Comparison of ENCODE assay signal across 23 cellular contexts in genomic region chr10:129719889-129720590, GRCh38.
DNase-seq lines count a peak whose midpoint lies in the region; ATAC-seq and TF ChIP-seq lines count a peak whose summit lies in the region.
"Had no signal": no experiment of that assay in that cellular context is flagged by ENCODE, and none has a peak within 500 bp of the region (broad histone marks: within the 10 kb centered on the region; RNA-seq: fewer than 3 reads in every experiment).

No MANE protein-coding gene starts in this region.

- H3K9me3 ChIP-seq in DND-41 (ENCODE audit: insufficient read depth, low read length, severe bottlenecking), result peaks cover 9% of the 10 kb centered on the region
- no peaks in the 10 kb centered on the region for H3K9me3 ChIP-seq in sigmoid colon
- H3K9me3 ChIP-seq: HAP-1 had no signal

- H3K4me2 ChIP-seq in DND-41 (ENCODE audit: insufficient read depth, low read length), result no peak overlapping the region
- H3K4me2 ChIP-seq: BLaER1, GM23338 had no signal

- no peak overlapping the region for H2AFZ ChIP-seq in DND-41 (ENCODE audit: low read depth, low read length)
- H2AFZ ChIP-seq: GM23338 had no signal

- intact Hi-C loops in sigmoid colon (cut with DNase I), result no loop called here

- TF ChIP-seq CTCF in DND-41 (IDR thresholded peaks at IDR 0.05; ENCODE audit: borderline replicate concordance, extremely low read depth, low read length, poor library complexity, severe bottlenecking), result no peak
- no peak for TF ChIP-seq CTCF in sigmoid colon (IDR thresholded peaks at IDR 0.05)
- TF ChIP-seq CTCF in GM10266 (IDR thresholded peaks at IDR 0.05; ENCODE audit: control insufficient read depth, insufficient read depth, low read depth, missing control alignments), result no peak

- TF ChIP-seq EP300 in sigmoid colon (IDR thresholded peaks at IDR 0.05), result no peak

- DNase-seq in DND-41 (no peak), islet precursor cell (peak; percentile 32), sigmoid colon (peak; percentile 51), RPMI8226 (no peak), GM10266 (ENCODE audit: extremely low spot score) (no peak)
- DNase-seq in Jurkat, Clone E6-1 (ENCODE audit: low read depth, low spot score), result peak; percentile 29
- DNase-seq: Caco-2; CD4-positive, alpha-beta T cell; DMS 273 treated with DMSO at 0.1 percent for 48 hours; DMS79 treated with DMSO at 0.1 percent for 48 hours; KG1; NCI-H1105; NCI-H2029 treated with DMSO at 0.1 percent for 48 hours; NCI-H226; NCI-H524; NCI-H774 had no signal

- H3K79me2 ChIP-seq in DND-41 (ENCODE audit: insufficient read depth, low read length), result no peaks in the 10 kb centered on the region

- 72 to 90% methylated on average over 12 of the region's 12 CpGs for WGBS in sigmoid colon, 2 donors

- H3K4me3 ChIP-seq in DND-41 (ENCODE audit: low read depth in 1 of 2, low read length in 2 of 2) (no peak overlapping the region), sigmoid colon (no peak overlapping the region)
- H3K4me3 ChIP-seq in Jurkat, Clone E6-1 (ENCODE audit: low read length), result no peak overlapping the region
- H3K4me3 ChIP-seq: BLaER1, GM23338, HAP-1 had no signal

- H3K36me3 ChIP-seq in DND-41 (ENCODE audit: insufficient read depth, low read length), result peaks cover 18% of the 10 kb centered on the region
- no peaks in the 10 kb centered on the region for H3K36me3 ChIP-seq in sigmoid colon
- H3K36me3 ChIP-seq: HAP-1 had no signal

- TF ChIP-seq POLR2A in sigmoid colon (IDR thresholded peaks at IDR 0.05), result no peak

- H3K4me1 ChIP-seq in DND-41 (ENCODE audit: insufficient read depth, low read length) (0 out of 2 replicates have a peak, but pooled peaks cover 6% of the 10 kb centered on the region), sigmoid colon (no peaks in the 10 kb centered on the region)
- H3K4me1 ChIP-seq: BLaER1, Caco-2, HAP-1 had no signal

- no peaks in the 10 kb centered on the region for H3K27me3 ChIP-seq in DND-41 (ENCODE audit: insufficient read depth, low read length, poor library complexity)
- H3K27me3 ChIP-seq in sigmoid colon, result no peaks in the 10 kb centered on the region
- H3K27me3 ChIP-seq: BLaER1 had no signal

- no peak overlapping the region for H3K27ac ChIP-seq in DND-41 (ENCODE audit: low read length)
- no peak overlapping the region for H3K27ac ChIP-seq in sigmoid colon
- H3K27ac ChIP-seq: BLaER1, HL-60 had no signal

- peak; percentile 31; the same call in 1 of the 3 replicates for ATAC-seq in DND-41 (ENCODE audit: insufficient read depth, low read depth)
- ATAC-seq in GM21529 (IDR thresholded peaks at IDR 0.05; ENCODE audit: unreplicated experiment), result no peak
- ATAC-seq: GM23338, HepG2, Panc1 had no signal

- H3K9ac ChIP-seq in DND-41 (ENCODE audit: low read depth, low read length), result no peak overlapping the region
- H3K9ac ChIP-seq: BLaER1 had no signal

- H4K20me1 ChIP-seq in DND-41 (ENCODE audit: insufficient read depth, low read length), result no peaks in the 10 kb centered on the region
- H4K20me1 ChIP-seq: BLaER1 had no signal

Comparison
In these comparisons a context has a peak if more than half of its experiments do, and no peak if none do; other contexts are left out.
1. DNase-seq: peak in Jurkat, Clone E6-1 (single experiment), islet precursor cell (single experiment) and sigmoid colon (single experiment); none in DND-41 (single experiment), RPMI8226 (single experiment) and GM10266 (single experiment).